In the genomic region with DNA sequence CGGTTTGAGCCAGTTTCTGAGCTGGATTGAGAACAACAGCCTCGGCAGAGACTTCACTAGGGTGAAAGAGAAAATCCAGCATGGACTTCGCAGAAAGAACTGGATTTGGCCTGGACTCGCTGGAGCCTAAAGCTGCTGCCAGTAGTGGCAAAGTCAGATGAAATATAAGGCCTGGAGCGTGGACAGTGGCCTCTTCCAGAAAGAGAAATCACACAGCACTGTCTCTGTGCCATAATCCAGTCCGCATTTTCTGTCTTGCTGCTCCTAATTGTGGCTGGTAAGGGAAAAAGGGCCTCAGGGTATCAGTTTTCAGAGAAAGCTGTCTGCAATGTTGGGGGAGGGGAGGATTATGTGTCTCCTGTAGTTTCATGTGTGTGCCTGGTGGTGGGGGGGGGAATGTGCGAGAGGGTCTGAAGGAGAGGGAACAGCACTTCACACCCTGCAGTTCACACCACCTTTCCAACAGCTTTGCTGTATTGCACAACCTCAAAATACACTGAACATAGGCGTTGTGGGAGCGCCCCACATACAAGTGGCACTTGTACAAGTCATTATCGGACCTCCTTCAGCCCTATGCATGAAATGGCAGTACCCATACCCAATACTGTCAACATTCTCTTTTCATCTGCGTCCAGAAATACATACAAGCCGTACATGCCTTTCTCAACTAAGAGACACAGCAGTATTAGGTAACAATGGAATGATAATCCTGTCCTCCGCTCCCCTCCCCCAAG, we compare ENCODE assay signal across 1 cellular context.
TF ChIP-seq lines count a peak whose summit lies in the region.

No MANE protein-coding gene starts in this region.

TF ChIP-seq in HEK293, 187 proteins besides CTCF, POLR2A, EP300 and RAD21 (continued from another document and continues in another):
- TF ChIP-seq SALL2 (tag by site-specific recombination; IDR thresholded peaks at IDR 0.05; ENCODE audit: borderline replicate concordance): peak; percentile 80; the same call in 1 of the 2 replicates
- TF ChIP-seq ZNF280D (tag by site-specific recombination; IDR thresholded peaks at IDR 0.05): peak; percentile 98
- peak; percentile 6; the same call in 1 of the 2 replicates for TF ChIP-seq ZNF596 (tag by site-specific recombination; IDR thresholded peaks at IDR 0.05)
- peak; percentile 88 for TF ChIP-seq ZBTB21 (tag by site-specific recombination; IDR thresholded peaks at IDR 0.05)
- TF ChIP-seq ZNF561 (tag by site-specific recombination; IDR thresholded peaks at IDR 0.05; ENCODE audit: borderline replicate concordance): peak; percentile 100
- TF ChIP-seq, protein P1, sequence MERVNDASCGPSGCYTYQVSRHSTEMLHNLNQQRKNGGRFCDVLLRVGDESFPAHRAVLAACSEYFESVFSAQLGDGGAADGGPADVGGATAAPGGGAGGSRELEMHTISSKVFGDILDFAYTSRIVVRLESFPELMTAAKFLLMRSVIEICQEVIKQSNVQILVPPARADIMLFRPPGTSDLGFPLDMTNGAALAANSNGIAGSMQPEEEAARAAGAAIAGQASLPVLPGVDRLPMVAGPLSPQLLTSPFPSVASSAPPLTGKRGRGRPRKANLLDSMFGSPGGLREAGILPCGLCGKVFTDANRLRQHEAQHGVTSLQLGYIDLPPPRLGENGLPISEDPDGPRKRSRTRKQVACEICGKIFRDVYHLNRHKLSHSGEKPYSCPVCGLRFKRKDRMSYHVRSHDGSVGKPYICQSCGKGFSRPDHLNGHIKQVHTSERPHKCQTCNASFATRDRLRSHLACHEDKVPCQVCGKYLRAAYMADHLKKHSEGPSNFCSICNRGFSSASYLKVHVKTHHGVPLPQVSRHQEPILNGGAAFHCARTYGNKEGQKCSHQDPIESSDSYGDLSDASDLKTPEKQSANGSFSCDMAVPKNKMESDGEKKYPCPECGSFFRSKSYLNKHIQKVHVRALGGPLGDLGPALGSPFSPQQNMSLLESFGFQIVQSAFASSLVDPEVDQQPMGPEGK (tag by site-specific recombination; IDR thresholded peaks at IDR 0.05): peak; percentile 86
- no peak; the same call in 1 of the 2 replicates for TF ChIP-seq ZNF747 (tag by site-specific recombination; IDR thresholded peaks at IDR 0.05)
- TF ChIP-seq ZNF768 (tag by site-specific recombination; IDR thresholded peaks at IDR 0.05): peak; percentile 100
- no peak for TF ChIP-seq ZNF488 (tag by site-specific recombination; IDR thresholded peaks at IDR 0.05)
- TF ChIP-seq TCF7L2 (IDR thresholded peaks at IDR 0.05; ENCODE audit: borderline replicate concordance, low read depth, low read length): no peak; the same call in 1 of the 2 replicates
- TF ChIP-seq, protein P2, sequence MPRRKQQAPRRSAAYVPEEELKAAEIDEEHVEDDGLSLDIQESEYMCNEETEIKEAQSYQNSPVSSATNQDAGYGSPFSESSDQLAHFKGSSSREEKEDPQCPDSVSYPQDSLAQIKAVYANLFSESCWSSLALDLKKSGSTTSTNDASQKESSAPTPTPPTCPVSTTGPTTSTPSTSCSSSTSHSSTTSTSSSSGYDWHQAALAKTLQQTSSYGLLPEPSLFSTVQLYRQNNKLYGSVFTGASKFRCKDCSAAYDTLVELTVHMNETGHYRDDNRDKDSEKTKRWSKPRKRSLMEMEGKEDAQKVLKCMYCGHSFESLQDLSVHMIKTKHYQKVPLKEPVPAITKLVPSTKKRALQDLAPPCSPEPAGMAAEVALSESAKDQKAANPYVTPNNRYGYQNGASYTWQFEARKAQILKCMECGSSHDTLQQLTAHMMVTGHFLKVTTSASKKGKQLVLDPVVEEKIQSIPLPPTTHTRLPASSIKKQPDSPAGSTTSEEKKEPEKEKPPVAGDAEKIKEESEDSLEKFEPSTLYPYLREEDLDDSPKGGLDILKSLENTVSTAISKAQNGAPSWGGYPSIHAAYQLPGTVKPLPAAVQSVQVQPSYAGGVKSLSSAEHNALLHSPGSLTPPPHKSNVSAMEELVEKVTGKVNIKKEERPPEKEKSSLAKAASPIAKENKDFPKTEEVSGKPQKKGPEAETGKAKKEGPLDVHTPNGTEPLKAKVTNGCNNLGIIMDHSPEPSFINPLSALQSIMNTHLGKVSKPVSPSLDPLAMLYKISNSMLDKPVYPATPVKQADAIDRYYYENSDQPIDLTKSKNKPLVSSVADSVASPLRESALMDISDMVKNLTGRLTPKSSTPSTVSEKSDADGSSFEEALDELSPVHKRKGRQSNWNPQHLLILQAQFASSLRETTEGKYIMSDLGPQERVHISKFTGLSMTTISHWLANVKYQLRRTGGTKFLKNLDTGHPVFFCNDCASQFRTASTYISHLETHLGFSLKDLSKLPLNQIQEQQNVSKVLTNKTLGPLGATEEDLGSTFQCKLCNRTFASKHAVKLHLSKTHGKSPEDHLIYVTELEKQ (tag by site-specific recombination; IDR thresholded peaks at IDR 0.05; ENCODE audit: borderline replicate concordance): peak; percentile 86
- no peak; the same call in 1 of the 2 replicates for TF ChIP-seq ZNF701 (tag by site-specific recombination; IDR thresholded peaks at IDR 0.05)
- peak; percentile 32 for TF ChIP-seq ZBTB26 (tag by site-specific recombination; optimal IDR thresholded peaks at IDR 0.05)
- no peak for TF ChIP-seq ZNF792 (tag by site-specific recombination; IDR thresholded peaks at IDR 0.05)
- TF ChIP-seq GLIS1 (tag by site-specific recombination; IDR thresholded peaks at IDR 0.05): 0 out of 2 replicates have a peak, but pooled peaks have one; percentile 36
- no peak for TF ChIP-seq ZNF473 (tag by site-specific recombination; IDR thresholded peaks at IDR 0.05)
- no peak for TF ChIP-seq ZNF292 (tag by site-specific recombination; IDR thresholded peaks at IDR 0.05; ENCODE audit: borderline replicate concordance, low read depth)
- TF ChIP-seq ZNF521 (tag by site-specific recombination; IDR thresholded peaks at IDR 0.05): no peak
- no peak for TF ChIP-seq GFI1B (tag by site-specific recombination; IDR thresholded peaks at IDR 0.05)
- TF ChIP-seq PRDM1 (tag by site-specific recombination; IDR thresholded peaks at IDR 0.05): peak; percentile 80
- TF ChIP-seq ZNF837 (tag by site-specific recombination; IDR thresholded peaks at IDR 0.05): no peak
- TF ChIP-seq ZNF624 (tag by site-specific recombination; IDR thresholded peaks at IDR 0.05): no peak
- TF ChIP-seq KLF10 (tag by site-specific recombination; IDR thresholded peaks at IDR 0.05): peak; percentile 93
- TF ChIP-seq HOXA7 (CRISPR knock-in tag; IDR thresholded peaks at IDR 0.05; ENCODE audit: borderline replicate concordance): no peak
- no peak for TF ChIP-seq ZNF707 (tag by site-specific recombination; IDR thresholded peaks at IDR 0.05)
- peak; percentile 80 for TF ChIP-seq ZNF366 (tag by site-specific recombination; conservative IDR thresholded peaks at IDR 0.05)
- no peak for TF ChIP-seq ATF2 (tag by site-specific recombination; IDR thresholded peaks at IDR 0.05; ENCODE audit: low read depth)
- no peak for TF ChIP-seq ZFP41 (tag by site-specific recombination; IDR thresholded peaks at IDR 0.05; ENCODE audit: borderline replicate concordance)
- peak; percentile 99 for TF ChIP-seq ZNF324 (tag by site-specific recombination; IDR thresholded peaks at IDR 0.05)
- TF ChIP-seq ZSCAN18 (tag by site-specific recombination; IDR thresholded peaks at IDR 0.05): peak; percentile 96
- TF ChIP-seq ZNF2 (tag by site-specific recombination; IDR thresholded peaks at IDR 0.05): peak; percentile 96
- TF ChIP-seq ZNF843 (tag by site-specific recombination; IDR thresholded peaks at IDR 0.05): peak; percentile 83
- TF ChIP-seq GLIS2 (tag by site-specific recombination; IDR thresholded peaks at IDR 0.05): peak; percentile 69
- 0 out of 2 replicates have a peak, but pooled peaks have one; percentile 20 for TF ChIP-seq BCL11A (tag by site-specific recombination; IDR thresholded peaks at IDR 0.05; ENCODE audit: low read depth)
- peak; percentile 99 for TF ChIP-seq TRIM28 (IDR thresholded peaks at IDR 0.05; ENCODE audit: borderline replicate concordance, low read length)
- TF ChIP-seq ZNF791 (tag by site-specific recombination; IDR thresholded peaks at IDR 0.05): no peak
- no peak for TF ChIP-seq ZNF202 (tag by site-specific recombination; IDR thresholded peaks at IDR 0.05; ENCODE audit: borderline replicate concordance)
- TF ChIP-seq ZNF692 (tag by site-specific recombination; IDR thresholded peaks at IDR 0.05): peak; percentile 89
- no peak for TF ChIP-seq ZNF544 (tag by site-specific recombination; IDR thresholded peaks at IDR 0.05)
- TF ChIP-seq ZNF558 (tag by site-specific recombination; IDR thresholded peaks at IDR 0.05): peak; percentile 94
- TF ChIP-seq ZNF174 (tag by site-specific recombination; IDR thresholded peaks at IDR 0.05): peak; percentile 91
- peak; percentile 66; the same call in 1 of the 2 replicates for TF ChIP-seq GLI2 (tag by site-specific recombination; IDR thresholded peaks at IDR 0.05; ENCODE audit: borderline replicate concordance, low read depth)
- TF ChIP-seq ZNF354C (tag by site-specific recombination; IDR thresholded peaks at IDR 0.05; ENCODE audit: borderline replicate concordance, low read depth): no peak
- TF ChIP-seq ZNF138 (tag by site-specific recombination; IDR thresholded peaks at IDR 0.05; ENCODE audit: borderline replicate concordance): no peak
- peak; percentile 97 for TF ChIP-seq ZNF660 (tag by site-specific recombination; IDR thresholded peaks at IDR 0.05)
- peak; percentile 93 for TF ChIP-seq ZNF350 (tag by site-specific recombination; IDR thresholded peaks at IDR 0.05)
- peak; percentile 62 for TF ChIP-seq ZIC2 (tag by site-specific recombination; IDR thresholded peaks at IDR 0.05)
- TF ChIP-seq ZNF302 (tag by site-specific recombination; IDR thresholded peaks at IDR 0.05; ENCODE audit: low read depth): no peak
- TF ChIP-seq ZNF23 (tag by site-specific recombination; IDR thresholded peaks at IDR 0.05; ENCODE audit: borderline replicate concordance): no peak
- TF ChIP-seq ZSCAN30 (tag by site-specific recombination; IDR thresholded peaks at IDR 0.05): peak; percentile 99
- no peak for TF ChIP-seq ZNF112 (tag by site-specific recombination; IDR thresholded peaks at IDR 0.05)
